3 cellular contexts compared by ENCODE assay signal in genomic region chr7:105902325-105902911, GRCh38.
A peak's percentile ranks its signal among the peaks of the same experiment; 100 is the strongest.
TF ChIP-seq lines count a peak whose summit lies in the region.

No MANE protein-coding gene starts in this region.

TF ChIP-seq in SK-N-SH treated with all-trans-retinoic acid at 6 μM for 48 hours, 23 proteins besides CTCF, POLR2A, EP300 and RAD21 (continued from another document):
- no peak for TF ChIP-seq ZNF70 (CRISPR knock-in tag; IDR thresholded peaks at IDR 0.05)
- TF ChIP-seq TCF4 (CRISPR knock-in tag; IDR thresholded peaks at IDR 0.05; ENCODE audit: borderline replicate concordance) = no peak
TF ChIP-seq in SK-N-SH treated with all-trans-retinoic acid at 6 μM for 48 hours: peak in this region for 0.

TF ChIP-seq in HEK293, 187 proteins besides CTCF, POLR2A, EP300 and RAD21 (continued from another document):
- no peak for TF ChIP-seq PATZ1 (tag by site-specific recombination; IDR thresholded peaks at IDR 0.05)
- TF ChIP-seq ZNF140 (tag by site-specific recombination; IDR thresholded peaks at IDR 0.05) = no peak
- 0 out of 2 replicates have a peak, but pooled peaks have one; percentile 22 for TF ChIP-seq ZNF121 (tag by site-specific recombination; IDR thresholded peaks at IDR 0.05)

TF ChIP-seq in WTC11, 78 proteins besides CTCF, POLR2A, EP300 and RAD21:
- no peak for TF ChIP-seq ARID4B (CRISPR knock-in tag; IDR thresholded peaks at IDR 0.05; ENCODE audit: borderline replicate concordance)
- TF ChIP-seq ZNF121 (CRISPR knock-in tag; IDR thresholded peaks at IDR 0.05) = peak; percentile 70; the same call in 1 of the 2 replicates
TF ChIP-seq in WTC11: peak in this region for 1.
